Comparison of ENCODE assay signal across 29 cellular contexts in the genomic region with DNA sequence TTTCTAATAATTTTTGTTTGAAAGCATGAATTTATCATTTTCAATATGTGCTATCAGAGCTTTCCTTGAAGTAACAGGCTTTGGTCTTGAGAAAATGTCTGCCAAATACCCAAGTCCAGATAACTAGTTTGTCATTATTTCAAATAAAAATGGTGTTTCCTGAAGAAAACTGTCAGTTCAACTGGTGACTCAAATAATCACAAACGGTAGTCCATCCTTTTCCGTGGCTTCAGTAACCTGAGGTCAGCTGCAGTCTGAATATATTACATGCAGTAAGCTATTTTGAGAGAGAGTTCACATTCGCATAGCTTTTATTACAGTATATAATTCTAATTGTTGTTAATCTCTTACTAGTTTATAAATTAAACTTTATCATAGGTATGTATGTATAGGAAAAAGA. TPM values are rescaled to one million over a fixed set of nuclear protein-coding genes. Genes with fewer than 3 reads are reported as not detected.
DNase-seq lines count a peak whose midpoint lies in the region; ATAC-seq, FAIRE-seq and TF ChIP-seq lines count a peak whose summit lies in the region.
"Had no signal": no experiment of that assay in that cellular context is flagged by ENCODE, and none has a peak within 500 bp of the region (broad histone marks: within the 10 kb centered on the region; RNA-seq: fewer than 3 reads in every experiment).

No MANE protein-coding gene starts in this region.

- CTCF ChIA-PET in endothelial cell of umbilical vein (lab: Charles Lee), result interaction anchor here (0.9 to 19.6 kb wide), 7 partner anchors 12 to 77 kb away, joined by 3 to 653 read pairs (median 4); partner anchors contain the start of gene SMIM5

- POLR2A ChIA-PET in endothelial cell of umbilical vein (lab: Charles Lee), result interaction anchor here (0.6 kb wide), 1 partner anchor 72 kb away, joined by 3 read pairs; no protein-coding TSS in a partner anchor

- peak overlapping the region in 6 of 11 experiments; percentile 31 to 81 (median 66); a peak in 4 of 22 replicates for H3K27ac ChIP-seq in BLaER1 treated with 17β-estradiol and CSF1 and Interleukin-3, amounts not matched to agents 10 nM and 100 nM
- peak overlapping the region; percentile 100 for H3K27ac ChIP-seq in RWPE2 (ENCODE audit: poor library complexity, severe bottlenecking)
- H3K27ac ChIP-seq in endothelial cell of umbilical vein (ENCODE audit: insufficient read depth, low read depth, low read length), result no peak overlapping the region
- H3K27ac ChIP-seq in uterus, result no peak overlapping the region
- H3K27ac ChIP-seq: 22Rv1, BLaER1 had no signal

- H3K36me3 ChIP-seq in BLaER1 treated with 17β-estradiol and CSF1 and Interleukin-3, amounts not matched to agents 10 nM and 100 nM, result peaks cover 49 to 95% (median 84%) of the 10 kb centered on the region in 11 experiments
- H3K36me3 ChIP-seq in RWPE2 (ENCODE audit: low read depth), result peaks cover 78% of the 10 kb centered on the region
- H3K36me3 ChIP-seq in endothelial cell of umbilical vein (ENCODE audit: control insufficient read depth in 2 of 2, extremely low read depth in 1 of 2, insufficient read depth in 2 of 2, low read length in 2 of 2), result peaks cover 18 to 20% of the 10 kb centered on the region in 2 experiments
- H3K36me3 ChIP-seq in uterus, result no peaks in the 10 kb centered on the region

- peaks cover 54% of the 10 kb centered on the region for H3K4me1 Mint-ChIP-seq in osteocyte (ENCODE audit: unreplicated experiment)
- H3K4me1 Mint-ChIP-seq: CD14-positive monocyte had no signal

- H3K27me3 Mint-ChIP-seq in osteocyte (ENCODE audit: unreplicated experiment), result no peaks in the 10 kb centered on the region
- H3K27me3 Mint-ChIP-seq: B cell; CD4-positive, alpha-beta T cell; CD8-positive, alpha-beta memory T cell had no signal

- H3K9me3 ChIP-seq in BLaER1 treated with 17β-estradiol and CSF1 and Interleukin-3, amounts not matched to agents 10 nM and 100 nM (replicated peaks in 1 of 11), result no peaks in the 10 kb centered on the region
- no peaks in the 10 kb centered on the region for H3K9me3 ChIP-seq in RWPE2 (ENCODE audit: severe bottlenecking)
- H3K9me3 ChIP-seq in endothelial cell of umbilical vein (replicated peaks; ENCODE audit: control insufficient read depth, insufficient read depth, low read length), result no peaks in the 10 kb centered on the region
- no peaks in the 10 kb centered on the region for H3K9me3 ChIP-seq in uterus
- H3K9me3 ChIP-seq: BLaER1, HAP-1 had no signal

- H3K4me1 ChIP-seq in BLaER1 treated with 17β-estradiol and CSF1 and Interleukin-3, amounts not matched to agents 10 nM and 100 nM, result peaks cover 5 to 73% (median 31%) of the 10 kb centered on the region in 10 experiments; a peak in 17 of 20 replicates
- H3K4me1 ChIP-seq in RWPE2 (ENCODE audit: insufficient read depth, poor library complexity, severe bottlenecking), result peaks cover 41% of the 10 kb centered on the region
- peaks cover 31% of the 10 kb centered on the region for H3K4me1 ChIP-seq in endothelial cell of umbilical vein (ENCODE audit: control insufficient read depth, extremely low read depth, insufficient read depth, low read length)
- no peaks in the 10 kb centered on the region for H3K4me1 ChIP-seq in uterus
- H3K4me1 ChIP-seq: HAP-1 had no signal

- TF ChIP-seq POLR2A in endothelial cell of umbilical vein (IDR thresholded peaks at IDR 0.05; ENCODE audit: low read depth, low read length) (no peak), uterus (IDR thresholded peaks at IDR 0.05) (no peak)

- peak overlapping the region in 4 of 11 experiments; percentile 8 to 75 (median 42); a peak in 1 of 22 replicates for H3K9ac ChIP-seq in BLaER1 treated with 17β-estradiol and CSF1 and Interleukin-3, amounts not matched to agents 10 nM and 100 nM
- no peak overlapping the region for H3K9ac ChIP-seq in endothelial cell of umbilical vein (replicated peaks; ENCODE audit: extremely low read depth, insufficient read depth, low read length)
- H3K9ac ChIP-seq: BLaER1 had no signal

- H3K79me2 ChIP-seq in endothelial cell of umbilical vein (ENCODE audit: control insufficient read depth, insufficient read depth, low read length), result peaks cover 57% of the 10 kb centered on the region

- no TSS peak for BruUV-seq in endothelial cell of umbilical vein (replicated peaks; lab: Mats Ljungman, UMichigan)

- H3K9me3 Mint-ChIP-seq in osteocyte (ENCODE audit: unreplicated experiment), result no peaks in the 10 kb centered on the region
- H3K9me3 Mint-ChIP-seq: CD14-positive monocyte; CD4-positive, alpha-beta T cell; CD8-positive, alpha-beta memory T cell; HFFc6 had no signal

- H3K27me3 ChIP-seq in BLaER1 treated with 17β-estradiol and CSF1 and Interleukin-3, amounts not matched to agents 10 nM and 100 nM, result no peaks in the 10 kb centered on the region
- H3K27me3 ChIP-seq in RWPE2 (ENCODE audit: insufficient read depth, poor library complexity, severe bottlenecking) (no peaks in the 10 kb centered on the region), endothelial cell of umbilical vein (ENCODE audit: control insufficient read depth in 2 of 2, insufficient read depth in 2 of 2, low read length in 2 of 2) (no peaks in the 10 kb centered on the region), uterus (no peaks in the 10 kb centered on the region)
- H3K27me3 ChIP-seq: BLaER1 had no signal

- H3K4me3 Mint-ChIP-seq in osteocyte (ENCODE audit: unreplicated experiment), result no peak overlapping the region
- H3K4me3 Mint-ChIP-seq: B cell; CD14-positive monocyte; CD4-positive, alpha-beta T cell; CD8-positive, alpha-beta memory T cell; HFFc6 had no signal

- dilution Hi-C loops in endothelial cell of umbilical vein (cut with MboI; ENCODE audit: extremely low pct_ligation_motif_present, low sequenced_read_pairs), result no loop called here

- TF ChIP-seq CTCF in RWPE2 (IDR thresholded peaks at IDR 0.05; ENCODE audit: poor library complexity, severe bottlenecking) (no peak), endothelial cell of umbilical vein (IDR thresholded peaks at IDR 0.05; ENCODE audit: extremely low read depth in 1 of 2, insufficient read depth in 1 of 2, low read depth in 1 of 2, low read length in 2 of 2) (no peak), osteocyte (IDR thresholded peaks at IDR 0.05) (no peak), uterus (IDR thresholded peaks at IDR 0.05) (no peak)

- H3K36me3 Mint-ChIP-seq in osteocyte (ENCODE audit: unreplicated experiment), result peaks cover 19% of the 10 kb centered on the region

- H3K4me3 ChIP-seq in BLaER1 treated with 17β-estradiol and CSF1 and Interleukin-3, amounts not matched to agents 10 nM and 100 nM, result no peak overlapping the region
- H3K4me3 ChIP-seq in RWPE2 (ENCODE audit: severe bottlenecking) (no peak overlapping the region), endothelial cell of umbilical vein (replicated peaks in 1 of 3; ENCODE audit: insufficient read depth in 1 of 3, low read depth in 1 of 3, low read length in 3 of 3) (no peak overlapping the region), uterus (no peak overlapping the region)
- H3K4me3 ChIP-seq: BLaER1, HAP-1 had no signal

- peak overlapping the region in 2 of 11 experiments; percentile 25 to 49; a peak in 2 of 22 replicates for H3K4me2 ChIP-seq in BLaER1 treated with 17β-estradiol and CSF1 and Interleukin-3, amounts not matched to agents 10 nM and 100 nM
- no peak overlapping the region for H3K4me2 ChIP-seq in endothelial cell of umbilical vein (ENCODE audit: insufficient read depth, low read length)
- H3K4me2 ChIP-seq: BLaER1 had no signal

- intact Hi-C loops in endothelial cell of umbilical vein (cut with micrococcal nuclease), result no loop called here
- intact Hi-C loops in uterus (cut with DNase I; ENCODE audit: low total_unique reads), result no loop called here

- no peak for ATAC-seq in RWPE2 (ENCODE audit: low read depth)

- FAIRE-seq in endothelial cell of umbilical vein (lab: Jason Lieb, UNC), result peak; percentile 74
- FAIRE-seq: A204.1, D721Med, GM12891, GM18507, H54 had no signal

- H3K9me1 ChIP-seq in endothelial cell of umbilical vein (replicated peaks; ENCODE audit: control insufficient read depth, extremely low read depth, insufficient read depth, low read length), result no peaks in the 10 kb centered on the region

- peaks cover 0 to 60% (median 15%) of the 10 kb centered on the region in 11 experiments; a peak in 13 of 22 replicates for H4K20me1 ChIP-seq in BLaER1 treated with 17β-estradiol and CSF1 and Interleukin-3, amounts not matched to agents 10 nM and 100 nM
- no peaks in the 10 kb centered on the region for H4K20me1 ChIP-seq in endothelial cell of umbilical vein (replicated peaks; ENCODE audit: control insufficient read depth, extremely low read depth, insufficient read depth, low read length)

- no peak overlapping the region for H2AFZ ChIP-seq in endothelial cell of umbilical vein (ENCODE audit: low read depth, low read length)

- peak overlapping the region; percentile 94 for H3K27ac Mint-ChIP-seq in osteocyte (ENCODE audit: unreplicated experiment)
- H3K27ac Mint-ChIP-seq: B cell; CD4-positive, alpha-beta T cell; HFFc6 had no signal

- DNase-seq in RWPE2 (ENCODE audit: low spot score) (no peak), endothelial cell of umbilical vein (ENCODE audit: low read depth, low spot score) (no peak), osteocyte (ENCODE audit: extremely low spot score, unreplicated experiment) (no peak), germinal center (ENCODE audit: low spot score) (no peak), uterus (no peak)
- DNase-seq in activated effector memory CD4-positive, alpha-beta T cell treated with Interleukin-2 at 50 U/mL for 16 hours, result no peak
- DNase-seq in activated CD8-positive, alpha-beta memory T cell treated with anti-CD3 and anti-CD28 coated beads, Interleukin-2, amount 50 U/mL, for 4 hours, result no peak
- DNase-seq: CD4-positive, alpha-beta T cell; CD8-positive, alpha-beta memory T cell; DMS 273 treated with DMSO at 0.1 percent for 48 hours; DMS53; DMS79 treated with DMSO at 0.1 percent for 48 hours; GF-D8; GOT3; HFFc6 had no signal

RNA-seq across cellular contexts. Expression of gene SAP30BP, which starts 9.3 kb away (rescaled TPM):
- 143 and 151 TPM in 2 replicates for total RNA-seq in endothelial cell of umbilical vein
- polyA plus RNA-seq in endothelial cell of umbilical vein, result 112 and 116 TPM in 2 replicates
- 112 TPM in 2 replicates for polyA plus RNA-seq in endothelial cell of umbilical vein (2011; cell fraction: cytosol; rRNA removed)
- 441 and 460 TPM in 2 replicates for polyA plus RNA-seq in endothelial cell of umbilical vein (2011; cell fraction: nucleus; rRNA removed)
- polyA plus RNA-seq in endothelial cell of umbilical vein (2012), result 103 and 117 TPM in 2 replicates
- 66.8 and 68.3 TPM in 2 replicates for polyA minus RNA-seq in endothelial cell of umbilical vein
- 25.8 TPM for polyA minus RNA-seq in endothelial cell of umbilical vein (2011; cell fraction: cytosol; rRNA and poly(A)+ RNA removed)
- polyA minus RNA-seq in endothelial cell of umbilical vein (2011; cell fraction: nucleus; rRNA and poly(A)+ RNA removed), result 102 and 114 TPM in 2 replicates
- total RNA-seq in osteocyte, result 88.1 and 103 TPM in 2 replicates
- total RNA-seq in uterus, result 10 to 100 TPM; 14.1 to 87.7 (median 64.7) TPM

RNA-seq across cellular contexts. Expression of gene RECQL5, which starts 9.5 kb away (rescaled TPM):
- 30.7 and 30.9 TPM in 2 replicates for total RNA-seq in endothelial cell of umbilical vein
- polyA plus RNA-seq in endothelial cell of umbilical vein, result 17.3 and 21.3 TPM in 2 replicates
- polyA plus RNA-seq in endothelial cell of umbilical vein (2011; cell fraction: cytosol; rRNA removed), result 8.3 and 10.3 TPM in 2 replicates
- 96.3 and 120 TPM in 2 replicates for polyA plus RNA-seq in endothelial cell of umbilical vein (2011; cell fraction: nucleus; rRNA removed)
- polyA plus RNA-seq in endothelial cell of umbilical vein (2012), result 22.3 and 31.6 TPM in 2 replicates
- polyA minus RNA-seq in endothelial cell of umbilical vein, result 26.2 and 31.6 TPM in 2 replicates
- 15.5 TPM for polyA minus RNA-seq in endothelial cell of umbilical vein (2011; cell fraction: cytosol; rRNA and poly(A)+ RNA removed)
- 44.2 and 44.9 TPM in 2 replicates for polyA minus RNA-seq in endothelial cell of umbilical vein (2011; cell fraction: nucleus; rRNA and poly(A)+ RNA removed)
- total RNA-seq in osteocyte, result 39.2 and 44.7 TPM in 2 replicates
- 10 to 100 TPM in 2 of 4 donors, 1 to 10 TPM in 1, under 1 TPM in 1; 0.59 to 22.7 (median 11.9) TPM for total RNA-seq in uterus

RNA-seq across cellular contexts. Expression of gene SMIM5, which starts 43.2 kb away (rescaled TPM):
- total RNA-seq in endothelial cell of umbilical vein, result not detected in 2 replicates
- not detected in 2 replicates for polyA plus RNA-seq in endothelial cell of umbilical vein
- polyA plus RNA-seq in endothelial cell of umbilical vein (2011; cell fraction: cytosol; rRNA removed), result not detected in 2 replicates
- polyA plus RNA-seq in endothelial cell of umbilical vein (2011; cell fraction: nucleus; rRNA removed), result 0.24 and 0.31 TPM in 2 replicates
- 0.20 and 0.33 TPM in 2 replicates for polyA plus RNA-seq in endothelial cell of umbilical vein (2012)
- polyA minus RNA-seq in endothelial cell of umbilical vein, result not detected in 2 replicates
- not detected for polyA minus RNA-seq in endothelial cell of umbilical vein (2011; cell fraction: cytosol; rRNA and poly(A)+ RNA removed)
- polyA minus RNA-seq in endothelial cell of umbilical vein (2011; cell fraction: nucleus; rRNA and poly(A)+ RNA removed), result not detected in 2 replicates
- total RNA-seq in osteocyte, result 0.24 and 0.42 TPM in 2 replicates
- total RNA-seq in uterus, result 1 to 10 TPM in 1 of 4 donors, under 1 TPM in 1, not detected in 2; 0.85 to 2.2 TPM
- total RNA-seq: Daoy, G401 had no signal
- polyA plus RNA-seq: AG04450 had no signal

RNA-seq across cellular contexts. Expression of gene ITGB4, which starts 44.8 kb away (rescaled TPM):
- total RNA-seq in endothelial cell of umbilical vein, result 4.1 and 4.2 TPM in 2 replicates
- polyA plus RNA-seq in endothelial cell of umbilical vein, result 6.5 and 6.7 TPM in 2 replicates
- polyA plus RNA-seq in endothelial cell of umbilical vein (2011; cell fraction: cytosol; rRNA removed), result 1.7 and 3.7 TPM in 2 replicates
- polyA plus RNA-seq in endothelial cell of umbilical vein (2011; cell fraction: nucleus; rRNA removed), result 4.0 TPM in 2 replicates
- polyA plus RNA-seq in endothelial cell of umbilical vein (2012), result 1.6 and 9.5 TPM in 2 replicates
- polyA minus RNA-seq in endothelial cell of umbilical vein, result 2.7 and 6.3 TPM in 2 replicates
- 22.3 TPM for polyA minus RNA-seq in endothelial cell of umbilical vein (2011; cell fraction: cytosol; rRNA and poly(A)+ RNA removed)
- polyA minus RNA-seq in endothelial cell of umbilical vein (2011; cell fraction: nucleus; rRNA and poly(A)+ RNA removed), result 3.8 and 4.4 TPM in 2 replicates
- total RNA-seq in osteocyte, result 460 and 524 TPM in 2 replicates
- 100 to 1,000 TPM in 1 of 4 donors, 10 to 100 TPM in 3; 38.0 to 100 (median 62.3) TPM for total RNA-seq in uterus
- total RNA-seq: G401 had no signal

Comparison
In these comparisons a context has a peak if more than half of its experiments do, and no peak if none do; other contexts are left out.
1. H3K27ac ChIP-seq: peak in BLaER1 treated with 17β-estradiol and CSF1 and Interleukin-3, amounts not matched to agents 10 nM and 100 nM (6 of 11) and RWPE2 (single experiment); none in endothelial cell of umbilical vein (single experiment) and uterus (0 of 2).